Comparison of ENCODE assay signal across 15 cellular contexts in genomic region chr13:41633776-41634175, GRCh38.
DNase-seq lines count a peak whose midpoint lies in the region; ATAC-seq and TF ChIP-seq lines count a peak whose summit lies in the region.
"Had no signal": no experiment of that assay in that cellular context is flagged by ENCODE, and none has a peak within 500 bp of the region (broad histone marks: within the 10 kb centered on the region; RNA-seq: fewer than 3 reads in every experiment).

No MANE protein-coding gene starts in this region.

- no peak overlapping the region for H2AFZ ChIP-seq in H9 (ENCODE audit: low read length)
- no peak overlapping the region for H2AFZ ChIP-seq in mesenchymal stem cell (ENCODE audit: low read depth, low read length)
- H2AFZ ChIP-seq in trophoblast cell (ENCODE audit: insufficient read depth, low read length, poor library complexity) = no peak overlapping the region

- H3K27me3 Mint-ChIP-seq in CD4-positive, CD25-positive, alpha-beta regulatory T cell = no peaks in the 10 kb centered on the region
- no peaks in the 10 kb centered on the region for H3K27me3 Mint-ChIP-seq in H9 (ENCODE audit: low read depth)
- H3K27me3 Mint-ChIP-seq: CD4-positive, alpha-beta T cell; IgD-negative memory B cell had no signal

- H4K5ac ChIP-seq in H9 (ENCODE audit: insufficient read length, low read depth, low read length) (no peak overlapping the region), mesendoderm (ENCODE audit: low read length) (no peak overlapping the region)

- H3K9me3 Mint-ChIP-seq in CD4-positive, CD25-positive, alpha-beta regulatory T cell = no peaks in the 10 kb centered on the region
- H3K9me3 Mint-ChIP-seq in H9 = no peaks in the 10 kb centered on the region; a peak in 2 of 5 replicates
- H3K9me3 Mint-ChIP-seq: CD4-positive, alpha-beta T cell had no signal

- H3K4ac ChIP-seq in H9 (ENCODE audit: low read depth, low read length) (no peak overlapping the region), mesenchymal stem cell (ENCODE audit: low read depth in 1 of 2, low read length in 2 of 2) (no peak overlapping the region), trophoblast cell (ENCODE audit: low read depth, low read length) (no peak overlapping the region), mesendoderm (ENCODE audit: low read depth, low read length) (no peak overlapping the region)

- H4K8ac ChIP-seq in H9 (replicated peaks; ENCODE audit: insufficient read length, low read depth, low read length) (no peak overlapping the region), mesenchymal stem cell (ENCODE audit: low read length) (peak overlapping the region; percentile 21), trophoblast cell (ENCODE audit: low read depth, low read length) (no peak overlapping the region), mesendoderm (ENCODE audit: low read depth, low read length) (no peak overlapping the region)

- H2BK15ac ChIP-seq in H9 (ENCODE audit: low read depth, low read length) = no peak overlapping the region
- peak overlapping the region; percentile 64 for H2BK15ac ChIP-seq in mesenchymal stem cell (ENCODE audit: low read depth, poor library complexity, severe bottlenecking)
- no peak overlapping the region for H2BK15ac ChIP-seq in mesendoderm (replicated peaks; ENCODE audit: low read depth)

- H3K79me2 ChIP-seq in H9 (ENCODE audit: insufficient read depth, low read length) = no peaks in the 10 kb centered on the region
- no peaks in the 10 kb centered on the region for H3K79me2 ChIP-seq in trophoblast cell (ENCODE audit: control insufficient read depth, insufficient read depth, low read length, poor library complexity)
- H3K79me2 ChIP-seq in mesendoderm (ENCODE audit: control insufficient read depth, insufficient read depth, low read length) = no peaks in the 10 kb centered on the region

- H2AK5ac ChIP-seq in H9 (ENCODE audit: insufficient read length, low read length) = no peak overlapping the region
- no peak overlapping the region for H2AK5ac ChIP-seq in mesenchymal stem cell (ENCODE audit: low read length, severe bottlenecking)
- no peak overlapping the region for H2AK5ac ChIP-seq in trophoblast cell (ENCODE audit: low read length)
- no peak overlapping the region for H2AK5ac ChIP-seq in mesendoderm (ENCODE audit: low read length)

- no peak for ATAC-seq in CD4-positive, CD25-positive, alpha-beta regulatory T cell (ENCODE audit: low read depth in 2 of 2)
- no peak for ATAC-seq in gastroesophageal sphincter
- ATAC-seq in HG02763 (IDR thresholded peaks at IDR 0.05; ENCODE audit: unreplicated experiment) = no peak

- H3K23me2 ChIP-seq in H9 (ENCODE audit: insufficient read length, low read depth, low read length, poor library complexity, severe bottlenecking) = no peaks in the 10 kb centered on the region

- H2BK20ac ChIP-seq in H9 (ENCODE audit: low read depth, low read length, poor library complexity, severe bottlenecking) = no peak overlapping the region

- H3K56ac ChIP-seq in H9 (ENCODE audit: insufficient read length, low read depth, low read length) (no peak overlapping the region), mesendoderm (ENCODE audit: low read length) (no peak overlapping the region)

- no peak for TF ChIP-seq POLR2A in gastroesophageal sphincter (IDR thresholded peaks at IDR 0.05)

- H3K27ac Mint-ChIP-seq in CD4-positive, CD25-positive, alpha-beta regulatory T cell = peak overlapping the region in 2 of 3 donors; percentile 35 to 59
- H3K27ac Mint-ChIP-seq in H9 = peak overlapping the region in 2 of 3 experiments; percentile 75 to 89; a peak in 4 of 7 replicates
- H3K27ac Mint-ChIP-seq: CD4-positive, alpha-beta T cell had no signal

- H3K27ac ChIP-seq in CD4-positive, CD25-positive, alpha-beta regulatory T cell (ENCODE audit: insufficient read depth, low read length, poor library complexity, severe bottlenecking) = no peak overlapping the region
- H3K27ac ChIP-seq in H9 (ENCODE audit: insufficient read length, low read depth, low read length) (no peak overlapping the region), mesenchymal stem cell (ENCODE audit: low read length, poor library complexity, severe bottlenecking) (no peak overlapping the region), trophoblast cell (ENCODE audit: low read depth, low read length) (no peak overlapping the region), mesendoderm (ENCODE audit: low read depth, low read length) (no peak overlapping the region), gastroesophageal sphincter (no peak overlapping the region)
- H3K27ac ChIP-seq: BLaER1 treated with 17β-estradiol and CSF1 and Interleukin-3, amounts not matched to agents 10 nM and 100 nM had no signal

- no peaks in the 10 kb centered on the region for H3K27me3 ChIP-seq in CD4-positive, CD25-positive, alpha-beta regulatory T cell (ENCODE audit: control insufficient read depth, insufficient read depth, low read length)
- H3K27me3 ChIP-seq in H9 (ENCODE audit: insufficient read depth, low read length) = no peaks in the 10 kb centered on the region
- H3K27me3 ChIP-seq in mesenchymal stem cell (ENCODE audit: control insufficient read depth in 1 of 2, insufficient read depth in 1 of 2, low read length in 2 of 2) = no peaks in the 10 kb centered on the region
- H3K27me3 ChIP-seq in trophoblast cell (ENCODE audit: insufficient read depth, low read length) = no peaks in the 10 kb centered on the region
- no peaks in the 10 kb centered on the region for H3K27me3 ChIP-seq in mesendoderm (ENCODE audit: insufficient read depth, low read length, poor library complexity)
- H3K27me3 ChIP-seq in gastroesophageal sphincter = no peaks in the 10 kb centered on the region
- H3K27me3 ChIP-seq: BLaER1 treated with 17β-estradiol and CSF1 and Interleukin-3, amounts not matched to agents 10 nM and 100 nM had no signal

- H3K4me3 Mint-ChIP-seq in CD4-positive, CD25-positive, alpha-beta regulatory T cell = no peak overlapping the region
- H3K4me3 Mint-ChIP-seq in H9 = no peak overlapping the region
- H3K4me3 Mint-ChIP-seq: CD4-positive, alpha-beta T cell; IgD-negative memory B cell had no signal

- H4K20me1 ChIP-seq in H9 (ENCODE audit: control insufficient read depth, insufficient read depth, insufficient read length) = no peaks in the 10 kb centered on the region
- H4K20me1 ChIP-seq: BLaER1 treated with 17β-estradiol and CSF1 and Interleukin-3, amounts not matched to agents 10 nM and 100 nM had no signal

- TF ChIP-seq CTCF in H9 (conservative IDR thresholded peaks at IDR 0.05) = no peak
- no peak for TF ChIP-seq CTCF in gastroesophageal sphincter (IDR thresholded peaks at IDR 0.05)

- H3K4me2 ChIP-seq in H9 (ENCODE audit: insufficient read depth, insufficient read length, low read length) (no peak overlapping the region), mesenchymal stem cell (ENCODE audit: low read length, poor library complexity, severe bottlenecking) (no peak overlapping the region), trophoblast cell (ENCODE audit: low read length) (no peak overlapping the region), mesendoderm (ENCODE audit: low read length) (no peak overlapping the region)
- H3K4me2 ChIP-seq: BLaER1 treated with 17β-estradiol and CSF1 and Interleukin-3, amounts not matched to agents 10 nM and 100 nM had no signal

- H4K91ac ChIP-seq in H9 (ENCODE audit: insufficient read length, low read depth, low read length) = no peak overlapping the region
- H4K91ac ChIP-seq in mesenchymal stem cell (ENCODE audit: low read length) = peak overlapping the region; percentile 44
- H4K91ac ChIP-seq in trophoblast cell (ENCODE audit: low read depth, low read length) = peak overlapping the region; percentile 74

- no peak overlapping the region for H3K23ac ChIP-seq in H9 (ENCODE audit: insufficient read length, low read depth, low read length)
- H3K23ac ChIP-seq in mesenchymal stem cell (ENCODE audit: low read length in 2 of 2) = no peak overlapping the region
- H3K23ac ChIP-seq in trophoblast cell (ENCODE audit: low read length) = no peak overlapping the region
- no peak overlapping the region for H3K23ac ChIP-seq in mesendoderm (ENCODE audit: low read length)

- no peak overlapping the region for H2BK5ac ChIP-seq in H9 (ENCODE audit: insufficient read length, low read length)
- H2BK5ac ChIP-seq in mesenchymal stem cell (ENCODE audit: low read depth, low read length, poor library complexity, severe bottlenecking) = no peak overlapping the region
- H2BK5ac ChIP-seq in trophoblast cell (ENCODE audit: low read depth, low read length, poor library complexity) = no peak overlapping the region
- H2BK5ac ChIP-seq in mesendoderm (ENCODE audit: low read length) = no peak overlapping the region

- H2BK12ac ChIP-seq in H9 (ENCODE audit: insufficient read length, low read depth, low read length) = no peak overlapping the region
- H2BK12ac ChIP-seq in mesenchymal stem cell (ENCODE audit: low read length in 2 of 2) = peak overlapping the region in 1 of 2 experiments; percentile 60
- H2BK12ac ChIP-seq in trophoblast cell (ENCODE audit: low read length) = no peak overlapping the region

- H3K4me1 Mint-ChIP-seq in CD4-positive, CD25-positive, alpha-beta regulatory T cell = peaks cover 0 to 7% (median 5%) of the 10 kb centered on the region in 4 donors
- H3K4me1 Mint-ChIP-seq in H9 = peaks cover 3 to 4% of the 10 kb centered on the region in 2 experiments
- H3K4me1 Mint-ChIP-seq: IgD-negative memory B cell had no signal

- no peak for DNase-seq in CD4-positive, CD25-positive, alpha-beta regulatory T cell
- no peak for DNase-seq in H9
- DNase-seq in mesenchymal stem cell = no peak
- no peak for DNase-seq in trophoblast cell
- no peak for DNase-seq in mesendoderm
- no peak for DNase-seq in NK-92 treated with Interleukin-12 subunit alpha and Interleukin-12 subunit beta, amount 100 ng/mL, for 24 hours (lab: John Stamatoyannopoulos, UW)
- DNase-seq: ACHN; Calu3; CD4-positive, alpha-beta T cell; DMS 273 treated with DMSO at 0.1 percent for 48 hours; H7 had no signal

- H3K9ac ChIP-seq in H9 (ENCODE audit: extremely low read depth, insufficient read length, low read length) (no peak overlapping the region), mesenchymal stem cell (ENCODE audit: low read length) (no peak overlapping the region), trophoblast cell (ENCODE audit: low read length) (peak overlapping the region; percentile 56), mesendoderm (ENCODE audit: low read length) (no peak overlapping the region)
- H3K9ac ChIP-seq: BLaER1 treated with 17β-estradiol and CSF1 and Interleukin-3, amounts not matched to agents 10 nM and 100 nM had no signal

- no peak overlapping the region for H4K12ac ChIP-seq in trophoblast cell (ENCODE audit: low read depth, low read length)

- no peak overlapping the region for H3T11ph ChIP-seq in H9 (ENCODE audit: low read length)

- H3K79me1 ChIP-seq in H9 (ENCODE audit: insufficient read depth, low read depth, low read length, poor library complexity, severe bottlenecking) (no peaks in the 10 kb centered on the region), mesenchymal stem cell (replicated peaks; ENCODE audit: low read length, poor library complexity, severe bottlenecking) (peaks cover 2% of the 10 kb centered on the region), trophoblast cell (ENCODE audit: low read length) (peaks cover 2% of the 10 kb centered on the region), mesendoderm (ENCODE audit: low read length) (no peaks in the 10 kb centered on the region)

- no peak overlapping the region for H3K14ac ChIP-seq in H9 (ENCODE audit: insufficient read depth, low read length)
- H3K14ac ChIP-seq in mesenchymal stem cell (ENCODE audit: low read length in 2 of 2) = no peak overlapping the region
- H3K14ac ChIP-seq in trophoblast cell (ENCODE audit: low read length) = no peak overlapping the region

- no peaks in the 10 kb centered on the region for H3K4me1 ChIP-seq in CD4-positive, CD25-positive, alpha-beta regulatory T cell (ENCODE audit: control insufficient read depth, insufficient read depth, low read length, poor library complexity, severe bottlenecking)
- H3K4me1 ChIP-seq in H9 (ENCODE audit: insufficient read depth, low read length) (no peaks in the 10 kb centered on the region), mesenchymal stem cell (ENCODE audit: control insufficient read depth, insufficient read depth, low read depth, low read length) (peaks cover 2% of the 10 kb centered on the region), trophoblast cell (ENCODE audit: control insufficient read depth in 1 of 2, insufficient read depth in 2 of 2, low read length in 2 of 2) (peaks cover 0 to 5% of the 10 kb centered on the region in 2 experiments), mesendoderm (ENCODE audit: control insufficient read depth, low read depth, low read length) (no peaks in the 10 kb centered on the region), gastroesophageal sphincter (no peaks in the 10 kb centered on the region)
- H3K4me1 ChIP-seq: BLaER1 treated with 17β-estradiol and CSF1 and Interleukin-3, amounts not matched to agents 10 nM and 100 nM had no signal

- WGBS in H9 (ENCODE audit: extremely low coverage, insufficient read length, low lambda C conversion rate) = no CpG with 5 or more reads among the region's 4 CpGs
- whole genome bisulfite sequencing in mesenchymal stem cell = 85% methylated on average over 3 of the region's 4 CpGs
- no CpG with 5 or more reads among the region's 4 CpGs for WGBS in trophoblast cell (ENCODE audit: extremely low coverage, insufficient coverage, insufficient read length)
- WGBS in mesendoderm (ENCODE audit: extremely low coverage, insufficient coverage, low lambda C conversion rate) = no CpG with 5 or more reads among the region's 4 CpGs
- 84 to 90% methylated on average over 2 to 3 of the region's 4 CpGs for WGBS in gastroesophageal sphincter (ENCODE audit: low coverage in 1 of 2), 2 donors

- no peaks in the 10 kb centered on the region for H3K9me3 ChIP-seq in CD4-positive, CD25-positive, alpha-beta regulatory T cell (ENCODE audit: control insufficient read depth in 2 of 2, low read length in 2 of 2)
- H3K9me3 ChIP-seq in H9 (ENCODE audit: control insufficient read depth, low read depth, low read length) (no peaks in the 10 kb centered on the region), mesenchymal stem cell (ENCODE audit: control insufficient read depth, low read length) (no peaks in the 10 kb centered on the region), trophoblast cell (ENCODE audit: insufficient read depth, low read depth, low read length) (no peaks in the 10 kb centered on the region), gastroesophageal sphincter (no peaks in the 10 kb centered on the region)
- H3K9me3 ChIP-seq: BLaER1 treated with 17β-estradiol and CSF1 and Interleukin-3, amounts not matched to agents 10 nM and 100 nM had no signal

- H2BK120ac ChIP-seq in H9 (ENCODE audit: low read depth, low read length, poor library complexity, severe bottlenecking) (no peak overlapping the region), mesenchymal stem cell (ENCODE audit: low read depth, low read length) (no peak overlapping the region), trophoblast cell (ENCODE audit: insufficient read depth, low read length, poor library complexity) (no peak overlapping the region), mesendoderm (ENCODE audit: low read depth, low read length) (no peak overlapping the region)

- H3K18ac ChIP-seq in H9 (ENCODE audit: insufficient read length, low read depth, low read length) (no peak overlapping the region), mesenchymal stem cell (ENCODE audit: low read depth in 1 of 2, low read length in 2 of 2) (peak overlapping the region in 1 of 2 experiments; percentile 47), trophoblast cell (ENCODE audit: low read length) (no peak overlapping the region), mesendoderm (ENCODE audit: low read length) (no peak overlapping the region)

- H3K36me3 ChIP-seq in CD4-positive, CD25-positive, alpha-beta regulatory T cell (ENCODE audit: control insufficient read depth, insufficient read depth, low read length) = no peaks in the 10 kb centered on the region
- H3K36me3 ChIP-seq in mesenchymal stem cell (ENCODE audit: control insufficient read depth in 1 of 2, insufficient read depth in 2 of 2, low read depth in 1 of 2, low read length in 2 of 2) (no peaks in the 10 kb centered on the region), trophoblast cell (ENCODE audit: control insufficient read depth in 1 of 2, insufficient read depth in 2 of 2, low read length in 2 of 2) (no peaks in the 10 kb centered on the region), mesendoderm (ENCODE audit: control insufficient read depth, insufficient read depth, low read length) (no peaks in the 10 kb centered on the region), gastroesophageal sphincter (no peaks in the 10 kb centered on the region)

- H3K4me3 ChIP-seq in CD4-positive, CD25-positive, alpha-beta regulatory T cell (ENCODE audit: low read depth, low read length) = no peak overlapping the region
- no peak overlapping the region for H3K4me3 ChIP-seq in mesenchymal stem cell (ENCODE audit: insufficient read depth in 1 of 2, low read depth in 1 of 2, low read length in 2 of 2)
- no peak overlapping the region for H3K4me3 ChIP-seq in trophoblast cell (ENCODE audit: low read depth, low read length)
- H3K4me3 ChIP-seq in mesendoderm (ENCODE audit: low read length) = no peak overlapping the region
- H3K4me3 ChIP-seq in gastroesophageal sphincter = no peak overlapping the region
- H3K4me3 ChIP-seq: BLaER1 treated with 17β-estradiol and CSF1 and Interleukin-3, amounts not matched to agents 10 nM and 100 nM had no signal

- peaks cover 16% of the 10 kb centered on the region for H3K36me3 Mint-ChIP-seq in CD4-positive, CD25-positive, alpha-beta regulatory T cell
- peaks cover 0 to 4% (median 0%) of the 10 kb centered on the region in 3 experiments; a peak in 3 of 7 replicates for H3K36me3 Mint-ChIP-seq in H9 (ENCODE audit: insufficient read depth in 1 of 3, low read depth in 3 of 3)

- TF ChIP-seq EP300 in gastroesophageal sphincter (IDR thresholded peaks at IDR 0.05) = no peak
